1 cellular context compared by ENCODE assay signal in the genomic region with DNA sequence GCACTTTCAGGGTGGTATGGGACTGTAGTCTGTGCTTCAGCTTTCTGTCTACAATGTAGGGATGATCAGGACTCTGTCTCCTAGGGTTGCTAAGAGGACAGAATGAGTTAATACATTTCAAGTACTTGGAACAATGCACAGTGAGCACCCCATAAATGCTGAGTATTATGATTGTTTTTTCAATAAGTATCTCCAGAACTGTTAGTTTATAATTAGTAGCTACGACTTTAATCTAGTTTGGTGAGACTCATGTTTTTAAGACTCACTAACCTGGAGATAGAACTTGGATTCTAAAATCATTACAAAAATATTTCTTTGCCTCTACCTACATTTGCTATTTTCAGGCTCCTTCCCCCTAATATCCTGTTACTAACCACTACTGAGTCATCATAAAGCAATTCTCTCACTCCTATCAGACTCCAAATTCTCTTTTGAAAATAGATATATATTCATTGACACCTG.
TF ChIP-seq lines count a peak whose summit lies in the region.

No MANE protein-coding gene starts in this region.

TF ChIP-seq in IMR-90, 13 proteins besides CTCF, POLR2A, EP300 and RAD21:
- TF ChIP-seq CHD1 (IDR thresholded peaks at IDR 0.05; ENCODE audit: low read depth, low read length): no peak
- TF ChIP-seq MXI1 (IDR thresholded peaks at IDR 0.05; ENCODE audit: borderline replicate concordance, low read depth, low read length): no peak
- no peak for TF ChIP-seq BHLHE40 (IDR thresholded peaks at IDR 0.05; ENCODE audit: low read depth, low read length)
- 0 out of 2 replicates have a peak, but pooled peaks have one; percentile 6 for TF ChIP-seq MAFK (IDR thresholded peaks at IDR 0.05; ENCODE audit: low read depth, low read length)
